Comparison of ENCODE assay signal across 24 cellular contexts in genomic region chr3:117563063-117563462, GRCh38.
"Had no signal": no experiment of that assay in that cellular context is flagged by ENCODE, and none has a peak within 500 bp of the region (broad histone marks: within the 10 kb centered on the region; RNA-seq: fewer than 3 reads in every experiment).

No MANE protein-coding gene starts in this region.

- H3K27ac ChIP-seq: brain microvascular endothelial cell, colonic mucosa, dorsolateral prefrontal cortex, gastroesophageal sphincter, neural progenitor cell, sigmoid colon, thoracic aorta had no signal

- H3K9me3 ChIP-seq: colonic mucosa, gastroesophageal sphincter, sigmoid colon, thoracic aorta had no signal

- H3K4me3 ChIP-seq: colonic mucosa, dorsolateral prefrontal cortex, gastroesophageal sphincter, neural progenitor cell, sigmoid colon, smooth muscle cell, thoracic aorta had no signal

- ATAC-seq: activated naive CD8-positive, alpha-beta T cell treated with anti-CD3 and anti-CD28 coated beads, Interleukin-2, amount 50 U/mL, for 24 hours; effector memory CD8-positive, alpha-beta T cell; esophagus mucosa; gastroesophageal sphincter; naive thymus-derived CD8-positive, alpha-beta T cell; stimulated activated naive B cell treated with anti-CD40 and anti-IgM and Interleukin-4, amounts not matched to agents 10 μg/mL and 1 μg/mL and 100 μg/mL, for 72 hours; WTC11 had no signal

- DNase-seq: activated CD4-positive, alpha-beta T cell treated with anti-CD3 and anti-CD28 coated beads, Interleukin-2, amount 50 U/mL, for 48 hours; activated naive CD4-positive, alpha-beta T cell treated with anti-CD3 and anti-CD28 coated beads for 36 hours; activated naive CD8-positive, alpha-beta T cell treated with anti-CD3 and anti-CD28 coated beads, Interleukin-2, amount 50 U/mL, for 24 hours; activated T-cell treated with anti-CD3 and anti-CD28 coated beads, Interleukin-2, amount 50 U/mL, for 48 hours; anterior cingulate cortex; brain microvascular endothelial cell; colonic mucosa; dorsolateral prefrontal cortex; effector memory CD8-positive, alpha-beta T cell; head of caudate nucleus; naive thymus-derived CD8-positive, alpha-beta T cell; posterior cingulate gyrus; retina; sigmoid colon; stimulated activated CD4-positive, alpha-beta T cell treated with anti-CD3 and anti-CD28 coated beads, Interleukin-15, amount 100 ng/mL, for 24 hours; stimulated activated CD8-positive, alpha-beta memory T cell treated with anti-CD3 and anti-CD28 coated beads, Interleukin-4, amount 100 ng/mL, for 48 hours; stimulated activated naive B cell treated with anti-CD40 and anti-IgM and Interleukin-4, amounts not matched to agents 10 μg/mL and 1 μg/mL and 100 μg/mL, for 72 hours; T-helper 9 cell had no signal

- H3K4me1 ChIP-seq: colonic mucosa, gastroesophageal sphincter had no signal

- H3K36me3 ChIP-seq: brain microvascular endothelial cell, colonic mucosa, gastroesophageal sphincter, neural progenitor cell, sigmoid colon, thoracic aorta had no signal

- H3K27me3 ChIP-seq: brain microvascular endothelial cell, colonic mucosa, dorsolateral prefrontal cortex, gastroesophageal sphincter, neural progenitor cell, sigmoid colon had no signal
